10 cellular contexts compared by ENCODE assay signal in the genomic region with DNA sequence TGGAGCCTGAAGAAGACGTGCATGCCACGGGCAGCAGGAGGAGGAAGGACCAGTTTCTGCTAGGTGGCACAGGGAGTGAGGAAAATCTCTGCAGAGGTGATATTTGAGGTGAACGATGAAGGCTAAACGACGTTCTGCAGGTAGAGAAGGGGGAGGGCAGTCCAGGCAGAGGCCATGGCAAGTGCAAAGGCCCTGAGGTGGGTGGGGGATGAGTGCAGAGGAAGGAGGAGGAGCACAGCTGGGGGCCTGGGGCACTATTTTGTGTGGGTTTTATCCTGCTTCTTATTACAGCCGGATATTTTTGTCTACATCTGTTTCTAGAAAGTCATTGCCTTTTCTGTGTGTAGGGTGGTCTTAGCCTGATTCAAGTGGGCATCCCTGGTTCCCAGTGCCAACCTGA. TPM values are rescaled to one million over a fixed set of nuclear protein-coding genes. Genes with fewer than 3 reads are reported as not detected.
"Had no signal": no experiment of that assay in that cellular context is flagged by ENCODE, and none has a peak within 500 bp of the region (broad histone marks: within the 10 kb centered on the region; RNA-seq: fewer than 3 reads in every experiment).

No MANE protein-coding gene starts in this region.

- ATAC-seq: GM23338, K562 had no signal

- H3K27ac ChIP-seq: HL-60 had no signal

- H3K9me3 Mint-ChIP-seq: GM23338, H9, HFFc6 had no signal

- H3K4me3 Mint-ChIP-seq: GM23338, H9, HFFc6 had no signal

- DNase-seq: H9, HCEC 1CT, HFFc6, IMR-90, KG1 had no signal

- H3K4me3 ChIP-seq: GM23338, K562 had no signal

- FAIRE-seq: H1, H54, K562 had no signal

- H3K27ac Mint-ChIP-seq: GM23338, H9, HFFc6 had no signal

RNA-seq across cellular contexts. Expression of a gene that starts 57.6 kb away (rescaled TPM):
- total RNA-seq: HFFc6, IMR-90 had no signal
